Comparison of ENCODE assay signal across 1 cellular context in the genomic region with DNA sequence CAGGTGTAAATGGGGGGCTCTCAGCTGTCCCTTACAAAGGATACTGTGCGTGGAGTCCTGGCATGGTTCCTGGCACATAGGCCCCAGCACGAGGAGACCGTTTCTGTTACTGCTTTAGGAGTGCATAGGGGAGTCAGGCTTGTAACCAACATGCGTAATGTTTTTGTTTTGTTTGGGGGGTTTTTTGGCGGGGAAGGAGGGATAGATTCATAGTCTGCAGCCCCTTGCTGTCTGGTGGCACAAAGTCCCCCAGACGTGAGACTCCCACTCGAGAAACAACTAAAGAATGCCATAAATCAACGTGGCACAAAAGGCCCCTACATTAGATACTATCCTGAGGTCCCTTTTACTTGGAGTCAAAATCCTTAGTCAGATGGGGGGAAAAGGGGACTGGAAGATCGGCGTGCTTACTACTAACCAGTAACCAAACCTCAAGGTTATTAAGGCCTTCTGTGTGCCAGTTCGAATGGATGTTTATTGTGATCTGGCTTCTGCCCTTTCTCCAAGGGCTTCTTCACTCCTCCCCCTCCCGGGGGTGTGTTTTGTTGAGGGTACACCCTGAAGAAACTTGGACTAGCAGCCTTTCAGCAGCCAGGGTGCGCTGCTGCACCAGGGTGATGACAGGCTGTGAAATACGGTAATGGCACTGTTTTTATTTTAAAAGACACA.
TF ChIP-seq lines count a peak whose summit lies in the region.

No MANE protein-coding gene starts in this region.

TF ChIP-seq in neural cell, 6 proteins besides CTCF, POLR2A, EP300 and RAD21:
- peak; percentile 36 for TF ChIP-seq POLR2AphosphoS5 (IDR thresholded peaks at IDR 0.05)
- no peak for TF ChIP-seq TAF1 (IDR thresholded peaks at IDR 0.05; ENCODE audit: low read depth)
- peak; percentile 90 for TF ChIP-seq SMC3 (conservative IDR thresholded peaks at IDR 0.05; ENCODE audit: poor library complexity)
- TF ChIP-seq MXI1 (conservative IDR thresholded peaks at IDR 0.05; ENCODE audit: poor library complexity, severe bottlenecking): no peak
- TF ChIP-seq EZH2 (IDR thresholded peaks at IDR 0.05; ENCODE audit: borderline replicate concordance, insufficient read depth, low read length, poor library complexity, severe bottlenecking): no peak
- TF ChIP-seq, protein P1, sequence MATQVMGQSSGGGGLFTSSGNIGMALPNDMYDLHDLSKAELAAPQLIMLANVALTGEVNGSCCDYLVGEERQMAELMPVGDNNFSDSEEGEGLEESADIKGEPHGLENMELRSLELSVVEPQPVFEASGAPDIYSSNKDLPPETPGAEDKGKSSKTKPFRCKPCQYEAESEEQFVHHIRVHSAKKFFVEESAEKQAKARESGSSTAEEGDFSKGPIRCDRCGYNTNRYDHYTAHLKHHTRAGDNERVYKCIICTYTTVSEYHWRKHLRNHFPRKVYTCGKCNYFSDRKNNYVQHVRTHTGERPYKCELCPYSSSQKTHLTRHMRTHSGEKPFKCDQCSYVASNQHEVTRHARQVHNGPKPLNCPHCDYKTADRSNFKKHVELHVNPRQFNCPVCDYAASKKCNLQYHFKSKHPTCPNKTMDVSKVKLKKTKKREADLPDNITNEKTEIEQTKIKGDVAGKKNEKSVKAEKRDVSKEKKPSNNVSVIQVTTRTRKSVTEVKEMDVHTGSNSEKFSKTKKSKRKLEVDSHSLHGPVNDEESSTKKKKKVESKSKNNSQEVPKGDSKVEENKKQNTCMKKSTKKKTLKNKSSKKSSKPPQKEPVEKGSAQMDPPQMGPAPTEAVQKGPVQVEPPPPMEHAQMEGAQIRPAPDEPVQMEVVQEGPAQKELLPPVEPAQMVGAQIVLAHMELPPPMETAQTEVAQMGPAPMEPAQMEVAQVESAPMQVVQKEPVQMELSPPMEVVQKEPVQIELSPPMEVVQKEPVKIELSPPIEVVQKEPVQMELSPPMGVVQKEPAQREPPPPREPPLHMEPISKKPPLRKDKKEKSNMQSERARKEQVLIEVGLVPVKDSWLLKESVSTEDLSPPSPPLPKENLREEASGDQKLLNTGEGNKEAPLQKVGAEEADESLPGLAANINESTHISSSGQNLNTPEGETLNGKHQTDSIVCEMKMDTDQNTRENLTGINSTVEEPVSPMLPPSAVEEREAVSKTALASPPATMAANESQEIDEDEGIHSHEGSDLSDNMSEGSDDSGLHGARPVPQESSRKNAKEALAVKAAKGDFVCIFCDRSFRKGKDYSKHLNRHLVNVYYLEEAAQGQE (IDR thresholded peaks at IDR 0.05; ENCODE audit: borderline replicate concordance): no peak
